1 cellular context compared by ENCODE assay signal in the genomic region with DNA sequence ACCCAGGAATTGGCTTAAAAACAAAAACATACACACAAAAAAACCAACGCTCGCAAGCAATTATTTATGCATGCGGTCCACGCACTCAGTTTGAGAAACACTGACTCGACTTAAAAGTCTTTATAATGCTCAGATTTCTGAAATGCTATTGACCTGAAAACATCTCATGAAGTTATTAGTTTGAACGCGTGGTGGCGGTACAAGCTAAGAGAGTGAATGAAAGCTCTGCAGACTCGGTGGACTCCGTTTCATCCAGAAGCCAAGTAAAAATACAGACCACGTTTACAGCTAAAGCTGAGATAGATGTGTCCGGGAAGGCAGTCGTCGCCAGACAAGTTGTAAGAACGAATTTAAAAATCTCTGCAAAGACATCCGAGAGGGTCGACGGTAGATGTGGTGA.
TF ChIP-seq lines count a peak whose summit lies in the region.

TSS of gene PCDHB6 (plus strand) at position 246 of the 400 bp plus-strand sequence. CDS start 201 bp downstream, outside the sequence.

TF ChIP-seq in H1, 55 proteins besides CTCF, POLR2A, EP300 and RAD21:
- TF ChIP-seq GABPA (IDR thresholded peaks at IDR 0.05; ENCODE audit: borderline replicate concordance, insufficient read depth, low read length) = no peak
- TF ChIP-seq ASH2L (IDR thresholded peaks at IDR 0.05; ENCODE audit: low read length) = no peak
- no peak for TF ChIP-seq RNF2 (IDR thresholded peaks at IDR 0.05; ENCODE audit: borderline replicate concordance, low read depth, low read length, missing control alignments, poor library complexity, severe bottlenecking)
- TF ChIP-seq TBP (IDR thresholded peaks at IDR 0.05; ENCODE audit: low read depth, low read length) = no peak
- no peak for TF ChIP-seq CHD2 (IDR thresholded peaks at IDR 0.05; ENCODE audit: low read length)
- no peak for TF ChIP-seq PHF8 (conservative IDR thresholded peaks at IDR 0.05; ENCODE audit: low read depth, low read length)
- TF ChIP-seq, protein P1, sequence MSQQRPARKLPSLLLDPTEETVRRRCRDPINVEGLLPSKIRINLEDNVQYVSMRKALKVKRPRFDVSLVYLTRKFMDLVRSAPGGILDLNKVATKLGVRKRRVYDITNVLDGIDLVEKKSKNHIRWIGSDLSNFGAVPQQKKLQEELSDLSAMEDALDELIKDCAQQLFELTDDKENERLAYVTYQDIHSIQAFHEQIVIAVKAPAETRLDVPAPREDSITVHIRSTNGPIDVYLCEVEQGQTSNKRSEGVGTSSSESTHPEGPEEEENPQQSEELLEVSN (IDR thresholded peaks at IDR 0.05) = no peak
- no peak for TF ChIP-seq TAF1 (IDR thresholded peaks at IDR 0.05; ENCODE audit: low read depth, low read length)
- TF ChIP-seq CHD1 (IDR thresholded peaks at IDR 0.05; ENCODE audit: low read depth, low read length) = no peak
TF ChIP-seq in H1: peak in this region for 0.
